In genomic region chr4:107153228-107153627, GRCh38 we compare ENCODE assay signal across 9 cellular contexts.
DNase-seq lines count a peak whose midpoint lies in the region; ATAC-seq, FAIRE-seq and TF ChIP-seq lines count a peak whose summit lies in the region.
"Had no signal": no experiment of that assay in that cellular context is flagged by ENCODE, and none has a peak within 500 bp of the region (broad histone marks: within the 10 kb centered on the region; RNA-seq: fewer than 3 reads in every experiment).

No MANE protein-coding gene starts in this region.

- H3K9me1 ChIP-seq in keratinocyte (ENCODE audit: control insufficient read depth, extremely low read depth, insufficient read depth, low read length), result no peaks in the 10 kb centered on the region

- H3K4me1 ChIP-seq in SJCRH30 (0 out of 2 replicates have a peak, but pooled peaks cover 2% of the 10 kb centered on the region), keratinocyte (ENCODE audit: control insufficient read depth, extremely low read depth, insufficient read depth, low read length) (no peaks in the 10 kb centered on the region)

- no peak for FAIRE-seq in keratinocyte (lab: Jason Lieb, UNC)

- H3K36me3 ChIP-seq in BJ (ENCODE audit: control insufficient read depth, insufficient read depth, low read length) (no peaks in the 10 kb centered on the region), H7 (replicated peaks; ENCODE audit: control insufficient read depth, insufficient read depth, low read length) (no peaks in the 10 kb centered on the region), SJCRH30 (no peaks in the 10 kb centered on the region), keratinocyte (ENCODE audit: control insufficient read depth in 2 of 2, extremely low read depth in 1 of 2, insufficient read depth in 2 of 2, low read length in 2 of 2) (no peaks in the 10 kb centered on the region)

- no peak for DNase-seq in BJ (ENCODE audit: low read depth)
- peak; percentile 12 for DNase-seq in H7
- DNase-seq in SJCRH30, result peak; percentile 5 to 9
- no peak for DNase-seq in keratinocyte (ENCODE audit: low read depth, low spot score)
- DNase-seq in NCI-H187 (lab: John Stamatoyannopoulos, UW), result no peak
- DNase-seq in activated effector memory CD4-positive, alpha-beta T cell treated with Interleukin-2 at 50 U/mL for 16 hours, result no peak
- DNase-seq in NCI-H1694 treated with DMSO at 0.1 percent for 48 hours (lab: John Stamatoyannopoulos, UW), result no peak
- DNase-seq: NCI-H2227 treated with DMSO at 0.1 percent for 48 hours had no signal

- POLR2A ChIA-PET in BJ (lab: Charles Lee), result no interaction called here

- H3K9ac ChIP-seq in keratinocyte (ENCODE audit: control insufficient read depth, extremely low read depth, insufficient read depth, low read length), result no peak overlapping the region

- H3K27me3 ChIP-seq in BJ (ENCODE audit: control insufficient read depth, insufficient read depth, low read length), result no peaks in the 10 kb centered on the region
- no peaks in the 10 kb centered on the region for H3K27me3 ChIP-seq in H7 (ENCODE audit: control insufficient read depth, insufficient read depth, low read length)
- no peaks in the 10 kb centered on the region for H3K27me3 ChIP-seq in SJCRH30
- H3K27me3 ChIP-seq in keratinocyte (ENCODE audit: control insufficient read depth, extremely low read depth, insufficient read depth, low read length), result no peaks in the 10 kb centered on the region

- no peak overlapping the region for H2AFZ ChIP-seq in keratinocyte (ENCODE audit: control insufficient read depth, low read length)

- peak; percentile 42 for TF ChIP-seq CTCF in BJ (IDR thresholded peaks at IDR 0.05; ENCODE audit: insufficient read depth, low read depth, low read length)
- peak; percentile 20 to 50 (median 41) for TF ChIP-seq CTCF in keratinocyte (optimal IDR thresholded peaks at IDR 0.05 in 1 of 3, IDR thresholded peaks at IDR 0.05 in 1 of 3, conservative IDR thresholded peaks at IDR 0.05 in 1 of 3; ENCODE audit: extremely low read depth in 1 of 3, insufficient read depth in 2 of 3, low read length in 3 of 3)

- CTCF ChIA-PET in BJ (lab: Yijun Ruan, JAX), result interaction anchor here (1.0 kb wide), 1 partner anchor 30 kb away, joined by 3 read pairs; no protein-coding TSS in a partner anchor

- ATAC-seq in HG02759 (IDR thresholded peaks at IDR 0.05; ENCODE audit: unreplicated experiment), result no peak

- no peak overlapping the region for H3K4me3 ChIP-seq in BJ (ENCODE audit: low read depth, low read length)
- no peak overlapping the region for H3K4me3 ChIP-seq in H7 (ENCODE audit: insufficient read depth, low read depth, low read length)
- H3K4me3 ChIP-seq in SJCRH30, result no peak overlapping the region
- no peak overlapping the region for H3K4me3 ChIP-seq in keratinocyte (ENCODE audit: control insufficient read depth in 2 of 3, extremely low read depth in 1 of 3, insufficient read depth in 2 of 3, low read depth in 1 of 3, low read length in 3 of 3)

- no peak overlapping the region for H3K27ac ChIP-seq in SJCRH30
- no peak overlapping the region for H3K27ac ChIP-seq in keratinocyte (ENCODE audit: control insufficient read depth, insufficient read depth, low read length)

- no peaks in the 10 kb centered on the region for H3K9me3 ChIP-seq in SJCRH30 (replicated peaks)
- no peaks in the 10 kb centered on the region for H3K9me3 ChIP-seq in keratinocyte (ENCODE audit: control insufficient read depth, low read depth, low read length)

- no peaks in the 10 kb centered on the region for H3K79me2 ChIP-seq in keratinocyte (ENCODE audit: control insufficient read depth, insufficient read depth, low read length)

- dilution Hi-C loops in keratinocyte (cut with MboI; ENCODE audit: extremely low pct_ligation_motif_present, low sequenced_read_pairs), result no loop called here

- H4K20me1 ChIP-seq in keratinocyte (ENCODE audit: control insufficient read depth, extremely low read depth, insufficient read depth, low read length), result no peaks in the 10 kb centered on the region

- H3K4me2 ChIP-seq in keratinocyte (ENCODE audit: control insufficient read depth, extremely low read depth, insufficient read depth, low read depth, low read length), result no peak overlapping the region

Comparison
In these comparisons a context has a peak if more than half of its experiments do, and no peak if none do; other contexts are left out.
1. DNase-seq: peak in H7 (single experiment) and SJCRH30 (2 of 2); none in BJ (single experiment), keratinocyte (single experiment), NCI-H187 (0 of 2), activated effector memory CD4-positive, alpha-beta T cell treated with Interleukin-2 at 50 U/mL for 16 hours (single experiment) and NCI-H1694 treated with DMSO at 0.1 percent for 48 hours (single experiment).